ENCODE assay signal across 9 cellular contexts in genomic region chr20:35207950-35208611, GRCh38. TPM values are rescaled to one million over a fixed set of nuclear protein-coding genes. Genes with fewer than 3 reads are reported as not detected.
DNase-seq lines count a peak whose midpoint lies in the region; ATAC-seq and TF ChIP-seq lines count a peak whose summit lies in the region.
"Had no signal": no experiment of that assay in that cellular context is flagged by ENCODE, and none has a peak within 500 bp of the region (broad histone marks: within the 10 kb centered on the region; RNA-seq: fewer than 3 reads in every experiment).

No MANE protein-coding gene starts in this region.

- H3K27ac ChIP-seq in Karpas-422 (ENCODE audit: low read length), result no peak overlapping the region

- H3K27ac Mint-ChIP-seq in activated T-helper 1 cell treated with anti-CD3 and anti-CD28 coated beads, Interleukin-12 subunit alpha, Interleukin-12 subunit beta, Interleukin-2, Interleukin-4 antibody, amounts not matched to agents 30 ng/mL and 10 ng/mL and 1 ng/mL, durations not matched to agents 14 hours and 24 hours and 36 hours, result no peak overlapping the region
- no peak overlapping the region for H3K27ac Mint-ChIP-seq in nephron progenitor cell
- no peak overlapping the region for H3K27ac Mint-ChIP-seq in stimulated activated naive B cell treated with anti-CD40 and anti-IgM and Interleukin-4, amounts not matched to agents 10 μg/mL and 1 μg/mL and 100 μg/mL, for 72 hours
- H3K27ac Mint-ChIP-seq: T-helper 1 cell treated with Interleukin-12 subunit alpha and Interleukin-12 subunit beta and Interleukin-4 antibody, amounts not matched to agents 30 μg/mL and 1 μg/mL, for 36 hours had no signal

- H3K9me3 ChIP-seq in Karpas-422 (ENCODE audit: low read length), result peaks cover 3% of the 10 kb centered on the region; the same call in 1 of the 2 replicates

- intact Hi-C loops in activated T-helper 1 cell treated with anti-CD3 and anti-CD28 coated beads, Interleukin-12 subunit alpha, Interleukin-12 subunit beta, Interleukin-2, Interleukin-4 antibody, amounts not matched to agents 30 ng/mL and 10 ng/mL and 1 ng/mL, durations not matched to agents 14 hours and 24 hours and 36 hours (cut with micrococcal nuclease), result loop anchor here (1.0 to 2.0 kb wide), 5 partner anchors 61 to 374 kb away; partner anchors contain the start of gene GGT7

- H3K4me1 ChIP-seq in Karpas-422 (ENCODE audit: low read length), result no peaks in the 10 kb centered on the region

- ATAC-seq in stimulated activated naive B cell treated with anti-CD40 and anti-IgM and Interleukin-4, amounts not matched to agents 10 μg/mL and 1 μg/mL and 100 μg/mL, for 72 hours (replicated peaks), result peak; percentile 90 to 91
- no peak for ATAC-seq in GM18861 (IDR thresholded peaks at IDR 0.05; ENCODE audit: unreplicated experiment)

- H4K20me1 ChIP-seq in Karpas-422 (ENCODE audit: insufficient read depth, low read depth, low read length), result no peaks in the 10 kb centered on the region

- H2AFZ ChIP-seq in Karpas-422 (ENCODE audit: low read length), result no peak overlapping the region

- H3K9me3 Mint-ChIP-seq in activated T-helper 1 cell treated with anti-CD3 and anti-CD28 coated beads, Interleukin-12 subunit alpha, Interleukin-12 subunit beta, Interleukin-2, Interleukin-4 antibody, amounts not matched to agents 30 ng/mL and 10 ng/mL and 1 ng/mL, durations not matched to agents 14 hours and 24 hours and 36 hours, result no peaks in the 10 kb centered on the region
- peaks cover 15% of the 10 kb centered on the region for H3K9me3 Mint-ChIP-seq in nephron progenitor cell
- H3K9me3 Mint-ChIP-seq in stimulated activated naive B cell treated with anti-CD40 and anti-IgM and Interleukin-4, amounts not matched to agents 10 μg/mL and 1 μg/mL and 100 μg/mL, for 72 hours, result peaks cover 0 to 1% of the 10 kb centered on the region in 2 donors
- H3K9me3 Mint-ChIP-seq: T-helper 1 cell treated with Interleukin-12 subunit alpha and Interleukin-12 subunit beta and Interleukin-4 antibody, amounts not matched to agents 30 μg/mL and 1 μg/mL, for 36 hours had no signal

- no peaks in the 10 kb centered on the region for H3K27me3 ChIP-seq in Karpas-422 (ENCODE audit: low read length)

- in situ Hi-C loops in Caki2 (cut with HindIII; ENCODE audit: low pct_unique_long_range_greater_than_20kb, low sequenced_read_pairs), result no loop called here

- no peak overlapping the region for H3K9ac ChIP-seq in Karpas-422 (ENCODE audit: low read length)

- no peaks in the 10 kb centered on the region for H3K79me2 ChIP-seq in Karpas-422 (ENCODE audit: low read length)

- H3K4me3 Mint-ChIP-seq in activated T-helper 1 cell treated with anti-CD3 and anti-CD28 coated beads, Interleukin-12 subunit alpha, Interleukin-12 subunit beta, Interleukin-2, Interleukin-4 antibody, amounts not matched to agents 30 ng/mL and 10 ng/mL and 1 ng/mL, durations not matched to agents 14 hours and 24 hours and 36 hours, result no peak overlapping the region
- no peak overlapping the region for H3K4me3 Mint-ChIP-seq in nephron progenitor cell
- H3K4me3 Mint-ChIP-seq in stimulated activated naive B cell treated with anti-CD40 and anti-IgM and Interleukin-4, amounts not matched to agents 10 μg/mL and 1 μg/mL and 100 μg/mL, for 72 hours, result no peak overlapping the region
- H3K4me3 Mint-ChIP-seq: T-helper 1 cell treated with Interleukin-12 subunit alpha and Interleukin-12 subunit beta and Interleukin-4 antibody, amounts not matched to agents 30 μg/mL and 1 μg/mL, for 36 hours had no signal

- no peaks in the 10 kb centered on the region for H3K36me3 ChIP-seq in Karpas-422 (ENCODE audit: insufficient read depth, low read length)

- no peaks in the 10 kb centered on the region for H3K27me3 Mint-ChIP-seq in activated T-helper 1 cell treated with anti-CD3 and anti-CD28 coated beads, Interleukin-12 subunit alpha, Interleukin-12 subunit beta, Interleukin-2, Interleukin-4 antibody, amounts not matched to agents 30 ng/mL and 10 ng/mL and 1 ng/mL, durations not matched to agents 14 hours and 24 hours and 36 hours (ENCODE audit: insufficient read depth)
- peaks cover 10% of the 10 kb centered on the region for H3K27me3 Mint-ChIP-seq in nephron progenitor cell (ENCODE audit: low read depth, poor library complexity)
- no peaks in the 10 kb centered on the region for H3K27me3 Mint-ChIP-seq in stimulated activated naive B cell treated with anti-CD40 and anti-IgM and Interleukin-4, amounts not matched to agents 10 μg/mL and 1 μg/mL and 100 μg/mL, for 72 hours

- DNase-seq in Caki2 (ENCODE audit: low read depth) (peak; percentile 65), Karpas-422 (peak; percentile 91), RPMI7951 (ENCODE audit: low read depth) (peak; percentile 80), fibroblast of peridontal ligament (ENCODE audit: extremely low read depth) (peak; percentile 89), nephron progenitor cell (peak; percentile 81)
- DNase-seq in activated T-helper 1 cell treated with anti-CD3 and anti-CD28 coated beads, Interleukin-12 subunit alpha, Interleukin-12 subunit beta, Interleukin-2, Interleukin-4 antibody, amounts not matched to agents 30 ng/mL and 10 ng/mL and 1 ng/mL, durations not matched to agents 14 hours and 24 hours and 36 hours (ENCODE audit: low spot score), result peak; percentile 58
- peak; percentile 43 for DNase-seq in stimulated activated naive B cell treated with anti-CD40 and anti-IgM and Interleukin-4, amounts not matched to agents 10 μg/mL and 1 μg/mL and 100 μg/mL, for 72 hours

- H3K4me3 ChIP-seq in Karpas-422 (ENCODE audit: low read length), result no peak overlapping the region

- H3K4me2 ChIP-seq in Karpas-422 (ENCODE audit: low read depth, low read length, poor library complexity, severe bottlenecking), result no peak overlapping the region

- TF ChIP-seq CTCF in nephron progenitor cell (IDR thresholded peaks at IDR 0.05), result peak; percentile 73

- no peaks in the 10 kb centered on the region for H3K9me2 ChIP-seq in Karpas-422 (replicated peaks; ENCODE audit: insufficient read depth, low read length)

- H3K4me1 Mint-ChIP-seq in activated T-helper 1 cell treated with anti-CD3 and anti-CD28 coated beads, Interleukin-12 subunit alpha, Interleukin-12 subunit beta, Interleukin-2, Interleukin-4 antibody, amounts not matched to agents 30 ng/mL and 10 ng/mL and 1 ng/mL, durations not matched to agents 14 hours and 24 hours and 36 hours (ENCODE audit: low read depth), result no peaks in the 10 kb centered on the region
- H3K4me1 Mint-ChIP-seq in nephron progenitor cell, result no peaks in the 10 kb centered on the region
- H3K4me1 Mint-ChIP-seq in stimulated activated naive B cell treated with anti-CD40 and anti-IgM and Interleukin-4, amounts not matched to agents 10 μg/mL and 1 μg/mL and 100 μg/mL, for 72 hours, result no peaks in the 10 kb centered on the region

- H3K36me3 Mint-ChIP-seq in activated T-helper 1 cell treated with anti-CD3 and anti-CD28 coated beads, Interleukin-12 subunit alpha, Interleukin-12 subunit beta, Interleukin-2, Interleukin-4 antibody, amounts not matched to agents 30 ng/mL and 10 ng/mL and 1 ng/mL, durations not matched to agents 14 hours and 24 hours and 36 hours (ENCODE audit: low read depth), result no peaks in the 10 kb centered on the region
- H3K36me3 Mint-ChIP-seq in nephron progenitor cell (ENCODE audit: low read depth), result no peaks in the 10 kb centered on the region
- peaks cover 0 to 4% of the 10 kb centered on the region in 2 donors for H3K36me3 Mint-ChIP-seq in stimulated activated naive B cell treated with anti-CD40 and anti-IgM and Interleukin-4, amounts not matched to agents 10 μg/mL and 1 μg/mL and 100 μg/mL, for 72 hours

RNA-seq across cellular contexts. Expression of gene MMP24, which starts 18.4 kb away (rescaled TPM):
- total RNA-seq in Caki2 (2014; rRNA removed; shearing (Covaris generic); ENCODE audit: low replicate concordance), result 14.3 and 17.1 TPM in 2 replicates
- 0.36 and 0.60 TPM in 2 replicates for total RNA-seq in Karpas-422 (2014; rRNA removed; shearing (Covaris generic); ENCODE audit: low replicate concordance)
- 0.59 and 0.96 TPM in 2 replicates for total RNA-seq in RPMI7951 (2014; rRNA removed; shearing (Covaris generic))
- 0.05 TPM in 1 of 2 replicates, not detected in the other for total RNA-seq in activated T-helper 1 cell treated with anti-CD3 and anti-CD28 coated beads, Interleukin-12 subunit alpha, Interleukin-12 subunit beta, Interleukin-2, Interleukin-4 antibody, amounts not matched to agents 30 ng/mL and 10 ng/mL and 1 ng/mL, durations not matched to agents 14 hours and 24 hours and 36 hours

RNA-seq across cellular contexts. Expression of gene PROCR, which starts 36.2 kb away (rescaled TPM):
- total RNA-seq in Caki2 (2014; rRNA removed; shearing (Covaris generic); ENCODE audit: low replicate concordance), result 30.9 and 56.1 TPM in 2 replicates
- not detected in 2 replicates for total RNA-seq in Karpas-422 (2014; rRNA removed; shearing (Covaris generic); ENCODE audit: low replicate concordance)
- total RNA-seq in RPMI7951 (2014; rRNA removed; shearing (Covaris generic)), result 47.8 and 62.2 TPM in 2 replicates
- 0.75 and 0.78 TPM in 2 replicates for total RNA-seq in activated T-helper 1 cell treated with anti-CD3 and anti-CD28 coated beads, Interleukin-12 subunit alpha, Interleukin-12 subunit beta, Interleukin-2, Interleukin-4 antibody, amounts not matched to agents 30 ng/mL and 10 ng/mL and 1 ng/mL, durations not matched to agents 14 hours and 24 hours and 36 hours

Comparison
In these comparisons a context has a peak if more than half of its experiments do, and no peak if none do; other contexts are left out.
1. RNA of gene PROCR, which starts 36.2 kb away (total RNA-seq): 47.8 to 62.2 TPM in RPMI7951 and 30.9 to 56.1 TPM in Caki2; 0.75 to 0.78 TPM in activated T-helper 1 cell treated with anti-CD3 and anti-CD28 coated beads, Interleukin-12 subunit alpha, Interleukin-12 subunit beta, Interleukin-2, Interleukin-4 antibody, amounts not matched to agents 30 ng/mL and 10 ng/mL and 1 ng/mL, durations not matched to agents 14 hours and 24 hours and 36 hours and not detected in Karpas-422; every median in the first group is over 10 times any median in the second.
2. Peak in every context shown above with its lines, with median percentiles within 50 percentile points of each other: DNase-seq.